17 cellular contexts compared by ENCODE assay signal in the genomic region with DNA sequence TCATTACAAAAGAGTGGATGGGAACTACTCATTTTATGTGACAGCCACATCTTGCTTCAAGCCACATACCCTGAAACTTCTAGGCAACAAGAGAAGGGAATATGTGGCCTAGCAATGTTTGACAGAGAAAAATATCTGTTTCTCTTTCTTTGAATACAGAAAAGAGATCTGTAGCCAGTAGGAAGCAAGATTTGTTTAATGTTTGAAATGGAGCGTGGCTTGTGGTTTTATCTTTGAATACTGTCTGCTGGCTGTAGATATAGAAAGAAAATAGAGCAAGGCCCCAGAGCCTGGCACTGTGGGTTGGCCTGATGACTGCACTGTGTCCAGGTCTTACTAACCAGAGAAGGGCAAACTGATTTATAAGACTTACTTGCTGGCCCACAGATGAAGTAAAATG.
DNase-seq lines count a peak whose midpoint lies in the region; ATAC-seq, FAIRE-seq and TF ChIP-seq lines count a peak whose summit lies in the region.
"Had no signal": no experiment of that assay in that cellular context is flagged by ENCODE, and none has a peak within 500 bp of the region (broad histone marks: within the 10 kb centered on the region; RNA-seq: fewer than 3 reads in every experiment).

No MANE protein-coding gene starts in this region.

- TF ChIP-seq POLR2A in H54 (IDR thresholded peaks at IDR 0.05; ENCODE audit: low read depth, low read length), result no peak
- no peak for TF ChIP-seq POLR2A in endothelial cell of umbilical vein (IDR thresholded peaks at IDR 0.05; ENCODE audit: low read depth, low read length)

- no peaks in the 10 kb centered on the region for H4K20me1 ChIP-seq in endothelial cell of umbilical vein (replicated peaks; ENCODE audit: control insufficient read depth, extremely low read depth, insufficient read depth, low read length)
- H4K20me1 ChIP-seq in smooth muscle cell (ENCODE audit: low read depth), result no peaks in the 10 kb centered on the region
- no peaks in the 10 kb centered on the region for H4K20me1 ChIP-seq in GM23248 (ENCODE audit: insufficient read depth)

- intact Hi-C loops in endothelial cell of umbilical vein (cut with micrococcal nuclease), result no loop called here
- intact Hi-C loops in Right ventricle myocardium inferior (cut with DNase I), result no loop called here

- CTCF ChIA-PET in endothelial cell of umbilical vein (lab: Charles Lee), result interaction anchor here (1.0 to 3.4 kb wide), 3 partner anchors 10 to 169 kb away, joined by 3 to 17 read pairs (median 8); no protein-coding TSS in a partner anchor

- H3K9me3 ChIP-seq in endothelial cell of umbilical vein (replicated peaks; ENCODE audit: control insufficient read depth, insufficient read depth, low read length) (no peaks in the 10 kb centered on the region), smooth muscle cell (replicated peaks; ENCODE audit: low read depth) (no peaks in the 10 kb centered on the region), GM23248 (ENCODE audit: low read depth) (no peaks in the 10 kb centered on the region)
- H3K9me3 ChIP-seq: BE2C, left lung, tibial nerve had no signal

- H3K9me1 ChIP-seq in endothelial cell of umbilical vein (replicated peaks; ENCODE audit: control insufficient read depth, extremely low read depth, insufficient read depth, low read length), result no peaks in the 10 kb centered on the region

- ATAC-seq in Right ventricle myocardium inferior, result no peak
- no peak for ATAC-seq in GM21515 (IDR thresholded peaks at IDR 0.05; ENCODE audit: unreplicated experiment)
- ATAC-seq: left lung, T-helper 17 cell had no signal

- FAIRE-seq in H54 (lab: Jason Lieb, UNC) (peak; percentile 58), endothelial cell of umbilical vein (lab: Jason Lieb, UNC) (no peak)
- FAIRE-seq: colon, GM12891 had no signal

- POLR2A ChIA-PET in endothelial cell of umbilical vein (lab: Charles Lee), result no interaction called here

- H3K9me2 ChIP-seq in GM23248 (ENCODE audit: insufficient read depth), result no peaks in the 10 kb centered on the region

- no peak overlapping the region for H3K4me2 ChIP-seq in endothelial cell of umbilical vein (ENCODE audit: insufficient read depth, low read length)
- no peak overlapping the region for H3K4me2 ChIP-seq in smooth muscle cell
- no peak overlapping the region for H3K4me2 ChIP-seq in GM23248 (ENCODE audit: unreplicated experiment)

- H3K79me2 ChIP-seq in endothelial cell of umbilical vein (ENCODE audit: control insufficient read depth, insufficient read depth, low read length) (peaks cover 68% of the 10 kb centered on the region), smooth muscle cell (ENCODE audit: low read depth) (no peaks in the 10 kb centered on the region), GM23248 (ENCODE audit: insufficient read depth) (no peaks in the 10 kb centered on the region)

- H3K4me3 ChIP-seq in endothelial cell of umbilical vein (replicated peaks in 1 of 3; ENCODE audit: insufficient read depth in 1 of 3, low read depth in 1 of 3, low read length in 3 of 3) (no peak overlapping the region), smooth muscle cell (no peak overlapping the region), GM23248 (no peak overlapping the region)
- H3K4me3 ChIP-seq: left lung, tibial nerve had no signal

- dilution Hi-C loops in endothelial cell of umbilical vein (cut with MboI; ENCODE audit: extremely low pct_ligation_motif_present, low sequenced_read_pairs), result no loop called here

- TF ChIP-seq CTCF in endothelial cell of umbilical vein (IDR thresholded peaks at IDR 0.05; ENCODE audit: extremely low read depth in 1 of 2, insufficient read depth in 1 of 2, low read depth in 1 of 2, low read length in 2 of 2) (no peak), smooth muscle cell (IDR thresholded peaks at IDR 0.05; ENCODE audit: borderline replicate concordance, insufficient read depth, poor library complexity, severe bottlenecking) (no peak)

- H3F3A ChIP-seq in smooth muscle cell (ENCODE audit: low read depth) (no peaks in the 10 kb centered on the region), GM23248 (ENCODE audit: insufficient read depth) (peaks cover 9% of the 10 kb centered on the region)

- H3K4me1 ChIP-seq in endothelial cell of umbilical vein (ENCODE audit: control insufficient read depth, extremely low read depth, insufficient read depth, low read length), result peaks cover 44% of the 10 kb centered on the region
- H3K4me1 ChIP-seq in smooth muscle cell (ENCODE audit: low read depth), result no peaks in the 10 kb centered on the region
- H3K4me1 ChIP-seq in GM23248 (ENCODE audit: insufficient read depth), result peaks cover 13% of the 10 kb centered on the region
- H3K4me1 ChIP-seq: left lung had no signal

- in situ Hi-C loops in GM23248 (cut with MboI), result no loop called here

- H2AFZ ChIP-seq in endothelial cell of umbilical vein (ENCODE audit: low read depth, low read length) (no peak overlapping the region), smooth muscle cell (ENCODE audit: low read depth) (peak overlapping the region; percentile 20), GM23248 (no peak overlapping the region)

- no peaks in the 10 kb centered on the region for H3K27me3 ChIP-seq in endothelial cell of umbilical vein (ENCODE audit: control insufficient read depth in 2 of 2, insufficient read depth in 2 of 2, low read length in 2 of 2)
- H3K27me3 ChIP-seq in smooth muscle cell (ENCODE audit: low read depth), result peaks cover 19% of the 10 kb centered on the region
- H3K27me3 ChIP-seq in GM23248 (replicated peaks; ENCODE audit: insufficient read depth), result no peaks in the 10 kb centered on the region
- H3K27me3 ChIP-seq: BE2C, left lung, tibial nerve had no signal

- H3K27ac ChIP-seq in endothelial cell of umbilical vein (ENCODE audit: insufficient read depth, low read depth, low read length) (peak overlapping the region; percentile 22), smooth muscle cell (ENCODE audit: low read depth) (no peak overlapping the region), GM23248 (no peak overlapping the region)

- H3K36me3 ChIP-seq in endothelial cell of umbilical vein (ENCODE audit: control insufficient read depth in 2 of 2, extremely low read depth in 1 of 2, insufficient read depth in 2 of 2, low read length in 2 of 2), result peaks cover 3 to 4% of the 10 kb centered on the region in 2 experiments
- no peaks in the 10 kb centered on the region for H3K36me3 ChIP-seq in smooth muscle cell (ENCODE audit: low read depth)
- no peaks in the 10 kb centered on the region for H3K36me3 ChIP-seq in GM23248 (ENCODE audit: low read depth)
- H3K36me3 ChIP-seq: left lung, tibial nerve had no signal

- DNase-seq in H54 (ENCODE audit: insufficient read length, low spot score) (no peak), NCI-H526 treated with DMSO at 0.1 percent for 48 hours (lab: John Stamatoyannopoulos, UW) (peak; percentile 78), endothelial cell of umbilical vein (ENCODE audit: low read depth, low spot score) (no peak), smooth muscle cell (lab: John Stamatoyannopoulos, UW; ENCODE audit: unreplicated experiment) (no peak), Right ventricle myocardium inferior (ENCODE audit: missing footprints) (no peak), activated gamma-delta T cell (lab: John Stamatoyannopoulos, UW) (no peak), GM23248 (no peak)
- DNase-seq: activated T-cell treated with anti-CD3 and anti-CD28 coated beads, Interleukin-2, amount 50 U/mL, for 48 hours; BE2C; Karpas-422; left lung; NCI-H774; T-helper 17 cell had no signal

- H3K9ac ChIP-seq in endothelial cell of umbilical vein (replicated peaks; ENCODE audit: extremely low read depth, insufficient read depth, low read length) (no peak overlapping the region), smooth muscle cell (ENCODE audit: low read depth) (no peak overlapping the region), GM23248 (no peak overlapping the region)

- BruUV-seq in endothelial cell of umbilical vein (replicated peaks; lab: Mats Ljungman, UMichigan), result no TSS peak

- 43% methylated on average over 1 of the region's 1 CpG for WGBS in smooth muscle cell (ENCODE audit: low lambda C conversion rate)
- 84 to 97% methylated on average over 1 of the region's 1 CpG for WGBS in GM23248 (ENCODE audit: low coverage in 1 of 2, low lambda C conversion rate in 2 of 2, missing lambda C conversion rate in 2 of 2), 2 experiments

TF ChIP-seq in endothelial cell of umbilical vein, 7 proteins besides CTCF, POLR2A, EP300 and RAD21:
- TF ChIP-seq GATA2 (IDR thresholded peaks at IDR 0.05; ENCODE audit: insufficient read depth, insufficient read length, low read depth, low read length), result no peak
- no peak for TF ChIP-seq MYC (IDR thresholded peaks at IDR 0.05; ENCODE audit: low read depth, low read length)
- no peak for TF ChIP-seq JUN (IDR thresholded peaks at IDR 0.05; ENCODE audit: borderline replicate concordance, insufficient read depth, insufficient read length, low read depth)
- no peak for TF ChIP-seq EZH2 (IDR thresholded peaks at IDR 0.05; ENCODE audit: borderline replicate concordance, low read depth, low read length, severe bottlenecking)
- TF ChIP-seq, protein P1, sequence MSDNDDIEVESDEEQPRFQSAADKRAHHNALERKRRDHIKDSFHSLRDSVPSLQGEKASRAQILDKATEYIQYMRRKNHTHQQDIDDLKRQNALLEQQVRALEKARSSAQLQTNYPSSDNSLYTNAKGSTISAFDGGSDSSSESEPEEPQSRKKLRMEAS (IDR thresholded peaks at IDR 0.05; ENCODE audit: insufficient read depth, insufficient read length), result no peak
- TF ChIP-seq POLR2AphosphoS5 (IDR thresholded peaks at IDR 0.05; ENCODE audit: insufficient read depth, low read depth, low read length), result no peak
- no peak for TF ChIP-seq FOS (IDR thresholded peaks at IDR 0.05; ENCODE audit: borderline replicate concordance, insufficient read depth, low read length)
